Comparison of ENCODE assay signal across 18 cellular contexts in the genomic region with DNA sequence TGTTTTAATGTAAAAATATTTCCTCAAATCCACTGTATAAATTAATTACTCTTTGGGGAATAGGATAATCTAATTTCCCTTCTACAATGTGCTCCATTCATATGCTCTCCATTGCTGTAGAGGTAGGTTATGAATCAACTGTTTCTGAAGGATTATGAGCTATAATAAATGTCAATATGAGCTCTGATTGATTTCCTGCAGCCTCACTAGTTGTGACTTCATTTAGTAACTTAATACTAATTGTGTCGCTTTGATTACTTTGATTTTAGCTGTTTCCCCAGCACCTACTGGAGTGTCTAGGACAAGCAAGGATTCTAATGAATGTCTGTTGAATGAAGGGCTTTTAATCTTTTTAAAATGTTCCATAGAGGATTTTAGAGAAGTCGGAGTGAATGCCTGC.
"Had no signal": no experiment of that assay in that cellular context is flagged by ENCODE, and none has a peak within 500 bp of the region (broad histone marks: within the 10 kb centered on the region; RNA-seq: fewer than 3 reads in every experiment).

No MANE protein-coding gene starts in this region.

- H3K4me3 ChIP-seq: K562 had no signal

- ATAC-seq: K562 had no signal

- DNase-seq: Kasumi-1, MM.1S, NCI-H1092 treated with DMSO at 0.1 percent for 48 hours, NCI-H1436 treated with DMSO at 0.1 percent for 48 hours, NCI-H1694, NCI-H187 treated with DMSO at 0.1 percent for 48 hours, NCI-H2029 treated with DMSO at 0.1 percent for 48 hours, NCI-H2171 treated with DMSO at 0.1 percent for 48 hours, NCI-H345, NCI-H446 treated with DMSO at 0.1 percent for 48 hours, NCI-H524, NCI-H526 treated with DMSO at 0.1 percent for 48 hours, NCI-H774, RPMI8226, SHP77 had no signal

- H3K27ac ChIP-seq: HL-60, KMS-11 had no signal

- H3K9ac ChIP-seq: KMS-11 had no signal

- H3K4me2 ChIP-seq: KMS-11 had no signal
